9 cellular contexts compared by ENCODE assay signal in the genomic region with DNA sequence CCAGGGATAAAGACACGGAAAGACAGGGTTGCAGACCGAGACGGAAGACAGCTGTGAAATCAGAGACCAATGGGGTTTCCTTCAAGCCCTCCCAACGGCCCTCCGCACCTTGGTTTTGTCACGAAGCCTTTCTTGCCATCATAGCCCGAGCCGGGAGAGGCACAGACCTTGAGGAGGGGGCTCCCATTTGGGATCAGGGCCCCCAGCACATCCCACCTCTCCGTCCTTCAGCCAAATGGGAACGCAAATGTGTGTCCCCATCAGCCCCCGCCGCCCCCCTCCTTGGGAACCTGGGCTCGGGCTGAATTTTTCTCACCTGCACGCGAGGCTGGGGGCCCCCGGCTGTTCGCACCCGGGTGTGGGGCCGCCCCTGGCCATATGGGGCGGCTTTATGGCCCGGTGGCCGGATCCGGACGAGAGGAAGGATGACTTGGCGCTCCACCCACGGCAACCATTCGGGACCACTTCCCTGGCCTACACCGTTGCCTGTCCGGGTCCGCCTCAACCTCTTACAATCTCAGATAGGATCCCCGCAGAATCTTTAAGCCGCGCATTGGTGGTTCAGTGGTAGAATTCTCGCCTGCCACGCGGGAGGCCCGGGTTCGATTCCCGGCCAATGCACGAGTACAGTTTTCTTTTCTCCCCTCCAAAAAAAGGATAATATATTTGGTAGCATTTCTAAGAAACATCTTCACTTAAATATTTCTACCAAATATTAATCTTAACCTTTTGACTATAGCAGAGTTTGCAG. TPM values are rescaled to one million over a fixed set of nuclear protein-coding genes. Genes with fewer than 3 reads are reported as not detected.
DNase-seq lines count a peak whose midpoint lies in the region; ATAC-seq and TF ChIP-seq lines count a peak whose summit lies in the region.
"Had no signal": no experiment of that assay in that cellular context is flagged by ENCODE, and none has a peak within 500 bp of the region (broad histone marks: within the 10 kb centered on the region; RNA-seq: fewer than 3 reads in every experiment).

No MANE protein-coding gene starts in this region.

- peaks cover 28% of the 10 kb centered on the region for H3K27me3 ChIP-seq in CD4-positive, alpha-beta T cell (ENCODE audit: control insufficient read depth, insufficient read depth, low read length)

- TF ChIP-seq CTCF in CD4-positive, alpha-beta T cell (IDR thresholded peaks at IDR 0.05), result no peak
- TF ChIP-seq CTCF in fibroblast of the aortic adventitia (IDR thresholded peaks at IDR 0.05; ENCODE audit: insufficient read depth, low read length), result no peak
- no peak for TF ChIP-seq CTCF in nephron progenitor cell (IDR thresholded peaks at IDR 0.05)

- no peaks in the 10 kb centered on the region for H3K9me3 ChIP-seq in CD4-positive, alpha-beta T cell (ENCODE audit: control insufficient read depth, low read length)

- DNase-seq in CD4-positive, alpha-beta T cell, result peak; percentile 76 to 93 (median 84)
- peak; percentile 94 for DNase-seq in HK-2 (ENCODE audit: unreplicated experiment)
- peak; percentile 69 for DNase-seq in RPMI8226
- DNase-seq in fibroblast of the aortic adventitia (ENCODE audit: low read depth), result peak; percentile 71
- DNase-seq in nephron progenitor cell, result peak; percentile 92
- DNase-seq in stimulated activated naive CD8-positive, alpha-beta T cell treated with anti-CD3 and anti-CD28 coated beads, Interleukin-15, Interleukin-2, amounts not matched to agents 100 U/mL and 50 U/mL, for 24 hours, result peak; percentile 90

- H3K4me3 ChIP-seq in fibroblast of the aortic adventitia (ENCODE audit: low read depth, low read length), result peak overlapping the region; percentile 72

- POLR2A ChIA-PET in CD4-positive, alpha-beta T cell (lab: Charles Lee), result interaction anchor here (1.2 to 9.8 kb wide), 12 partner anchors 10 to 163 kb away, joined by 3 to 161 read pairs (median 7); a partner anchor contains a TSS

- H3K36me3 Mint-ChIP-seq in CD4-positive, alpha-beta T cell (ENCODE audit: low read depth), result peaks cover 41% of the 10 kb centered on the region
- H3K36me3 Mint-ChIP-seq in activated T-helper 17 cell treated with anti-CD3 and anti-CD28 coated beads, Interleukin-2, amount 50 U/mL, for 72 hours (ENCODE audit: low read depth), result peaks cover 44% of the 10 kb centered on the region
- H3K36me3 Mint-ChIP-seq in nephron progenitor cell (ENCODE audit: low read depth), result no peaks in the 10 kb centered on the region

- intact Hi-C loops in CD4-positive, alpha-beta T cell (cut with DNase I, micrococcal nuclease), result loop anchor here in 1 of 2 experiments (2.0 kb wide), 1 partner anchor 13 kb away; no protein-coding TSS in a partner anchor

- CTCF ChIA-PET in CD4-positive, alpha-beta T cell (lab: Charles Lee), result interaction anchor here (2.0 to 2.4 kb wide), 3 partner anchors 13 to 52 kb away, joined by 4 to 14 read pairs (median 12); no protein-coding TSS in a partner anchor

- no peak overlapping the region for H3K27ac ChIP-seq in CD4-positive, alpha-beta T cell (ENCODE audit: low read depth, low read length)

- peak; percentile 39 for ATAC-seq in CD4-positive, alpha-beta T cell (ENCODE audit: poor library complexity)
- peak; percentile 39 for ATAC-seq in activated T-helper 17 cell treated with anti-CD3 and anti-CD28 coated beads, Interleukin-2, amount 50 U/mL, for 72 hours (replicated peaks)
- ATAC-seq in stimulated activated naive CD8-positive, alpha-beta T cell treated with anti-CD3 and anti-CD28 coated beads, Interleukin-15, Interleukin-2, amounts not matched to agents 100 U/mL and 50 U/mL, for 24 hours, result peak; percentile 41
- ATAC-seq in HG03097 (IDR thresholded peaks at IDR 0.05; ENCODE audit: low FRiP score, unreplicated experiment), result no peak

- H3K27me3 Mint-ChIP-seq in CD4-positive, alpha-beta T cell, result peaks cover 40% of the 10 kb centered on the region
- peaks cover 27% of the 10 kb centered on the region for H3K27me3 Mint-ChIP-seq in activated T-helper 17 cell treated with anti-CD3 and anti-CD28 coated beads, Interleukin-2, amount 50 U/mL, for 72 hours
- H3K27me3 Mint-ChIP-seq in nephron progenitor cell (ENCODE audit: low read depth, poor library complexity), result peaks cover 61% of the 10 kb centered on the region

- peak overlapping the region; percentile 91 for H3K4me3 Mint-ChIP-seq in CD4-positive, alpha-beta T cell
- H3K4me3 Mint-ChIP-seq in activated T-helper 17 cell treated with anti-CD3 and anti-CD28 coated beads, Interleukin-2, amount 50 U/mL, for 72 hours, result peak overlapping the region; percentile 95
- H3K4me3 Mint-ChIP-seq in nephron progenitor cell, result peak overlapping the region; percentile 93

- H3K4me1 Mint-ChIP-seq in CD4-positive, alpha-beta T cell (ENCODE audit: low read depth), result peaks cover 57% of the 10 kb centered on the region
- H3K4me1 Mint-ChIP-seq in activated T-helper 17 cell treated with anti-CD3 and anti-CD28 coated beads, Interleukin-2, amount 50 U/mL, for 72 hours, result peaks cover 49% of the 10 kb centered on the region
- peaks cover 37% of the 10 kb centered on the region for H3K4me1 Mint-ChIP-seq in nephron progenitor cell

- H3K9me3 Mint-ChIP-seq in CD4-positive, alpha-beta T cell, result no peaks in the 10 kb centered on the region
- no peaks in the 10 kb centered on the region for H3K9me3 Mint-ChIP-seq in activated T-helper 17 cell treated with anti-CD3 and anti-CD28 coated beads, Interleukin-2, amount 50 U/mL, for 72 hours
- no peaks in the 10 kb centered on the region for H3K9me3 Mint-ChIP-seq in nephron progenitor cell

- peak overlapping the region; percentile 83 for H3K27ac Mint-ChIP-seq in CD4-positive, alpha-beta T cell
- H3K27ac Mint-ChIP-seq in activated T-helper 17 cell treated with anti-CD3 and anti-CD28 coated beads, Interleukin-2, amount 50 U/mL, for 72 hours, result peak overlapping the region; percentile 99
- H3K27ac Mint-ChIP-seq in nephron progenitor cell, result peak overlapping the region; percentile 91

RNA-seq across cellular contexts. Expression of a gene that starts 1.5 kb away (rescaled TPM):
- total RNA-seq in CD4-positive, alpha-beta T cell, result under 1 TPM; 0.52 to 0.53 TPM
- 10 to 100 TPM in 1 of 2 donors, 1 to 10 TPM in 1; 2.9 to 10.0 TPM for total RNA-seq in activated T-helper 17 cell treated with anti-CD3 and anti-CD28 coated beads, Interleukin-2, amount 50 U/mL, for 72 hours
- total RNA-seq in fibroblast of the aortic adventitia (ENCODE audit: low replicate concordance), result 0.09 TPM in 1 of 2 replicates, not detected in the other

RNA-seq across cellular contexts. Expression of a gene that starts 7.1 kb away (rescaled TPM):
- total RNA-seq in CD4-positive, alpha-beta T cell, result under 1 TPM; 0.81 to 0.91 TPM
- 1 to 10 TPM in 1 of 2 donors, under 1 TPM in 1; 0.13 to 1.3 TPM for total RNA-seq in activated T-helper 17 cell treated with anti-CD3 and anti-CD28 coated beads, Interleukin-2, amount 50 U/mL, for 72 hours
- total RNA-seq in fibroblast of the aortic adventitia (ENCODE audit: low replicate concordance), result 0.09 TPM in 1 of 2 replicates, not detected in the other
- total RNA-seq: T-helper 1 cell treated with Interleukin-12 subunit alpha and Interleukin-12 subunit beta and Interleukin-4 antibody, amounts not matched to agents 30 ng/mL and 1 ng/mL, for 36 hours had no signal

RNA-seq across cellular contexts. Expression of a gene that starts 26.8 kb away (rescaled TPM):
- 1,000 to 10,000 TPM; 1,723 to 1,794 TPM for total RNA-seq in CD4-positive, alpha-beta T cell
- 100 to 1,000 TPM in 1 of 2 donors, 10 to 100 TPM in 1; 52.0 to 269 TPM for total RNA-seq in activated T-helper 17 cell treated with anti-CD3 and anti-CD28 coated beads, Interleukin-2, amount 50 U/mL, for 72 hours
- 1.6 and 12.7 TPM in 2 replicates for total RNA-seq in fibroblast of the aortic adventitia (ENCODE audit: low replicate concordance)

RNA-seq across cellular contexts. Expression of a gene that starts 37.4 kb away (rescaled TPM):
- 100 to 1,000 TPM; 351 to 366 TPM for total RNA-seq in CD4-positive, alpha-beta T cell
- total RNA-seq in activated T-helper 17 cell treated with anti-CD3 and anti-CD28 coated beads, Interleukin-2, amount 50 U/mL, for 72 hours, result 10 to 100 TPM; 41.7 to 66.2 TPM
- total RNA-seq in fibroblast of the aortic adventitia (ENCODE audit: low replicate concordance), result 5.2 and 6.0 TPM in 2 replicates

RNA-seq across cellular contexts. Expression of a gene that starts 37.9 kb away (rescaled TPM):
- under 1 TPM in 1 of 2 experiments, not detected in 1; 0.41 TPM for total RNA-seq in CD4-positive, alpha-beta T cell
- total RNA-seq in activated T-helper 17 cell treated with anti-CD3 and anti-CD28 coated beads, Interleukin-2, amount 50 U/mL, for 72 hours, result 1 to 10 TPM; 1.1 to 6.2 TPM
- total RNA-seq in fibroblast of the aortic adventitia (ENCODE audit: low replicate concordance), result not detected in 2 replicates
- total RNA-seq: T-helper 1 cell treated with Interleukin-12 subunit alpha and Interleukin-12 subunit beta and Interleukin-4 antibody, amounts not matched to agents 30 ng/mL and 1 ng/mL, for 36 hours had no signal

Comparison
In these comparisons a context has a peak if more than half of its experiments do, and no peak if none do; other contexts are left out.
1. RNA of a gene that starts 26.8 kb away (total RNA-seq): 1,723 to 1,794 TPM in CD4-positive, alpha-beta T cell; 52.0 to 269 TPM in activated T-helper 17 cell treated with anti-CD3 and anti-CD28 coated beads, Interleukin-2, amount 50 U/mL, for 72 hours and 1.6 to 12.7 TPM in fibroblast of the aortic adventitia; every median in the first group is over 4 times any median in the second.
2. Peak in every context shown above with its lines, with median percentiles within 50 percentile points of each other: DNase-seq, H3K27ac Mint-ChIP-seq and H3K4me3 Mint-ChIP-seq.